9 cellular contexts compared by ENCODE assay signal in genomic region chr21:35940074-35940927, GRCh38.
DNase-seq lines count a peak whose midpoint lies in the region; ATAC-seq and TF ChIP-seq lines count a peak whose summit lies in the region.
"Had no signal": no experiment of that assay in that cellular context is flagged by ENCODE, and none has a peak within 500 bp of the region (broad histone marks: within the 10 kb centered on the region; RNA-seq: fewer than 3 reads in every experiment).

No MANE protein-coding gene starts in this region.

- TF ChIP-seq CTCF in esophagus muscularis mucosa (IDR thresholded peaks at IDR 0.05) (peak; percentile 54 to 62 (median 61)), nephron (IDR thresholded peaks at IDR 0.05; ENCODE audit: unreplicated experiment in 3 of 3) (peak; percentile 59 to 70 (median 63))

- WGBS in esophagus muscularis mucosa = 31% methylated on average over 11 of the region's 11 CpGs

- H3K4me3 ChIP-seq in esophagus muscularis mucosa = no peak overlapping the region
- H3K4me3 ChIP-seq: BLaER1 had no signal

- H3K27me3 Mint-ChIP-seq in nephron (ENCODE audit: low read depth) = peaks cover 16% of the 10 kb centered on the region

- H3K4me1 ChIP-seq in esophagus muscularis mucosa = peaks cover 0 to 5% (median 2%) of the 10 kb centered on the region in 4 donors
- H3K4me1 ChIP-seq: BLaER1 had no signal

- no peak for TF ChIP-seq POLR2A in esophagus muscularis mucosa (IDR thresholded peaks at IDR 0.05; ENCODE audit: low read depth)

- no peaks in the 10 kb centered on the region for H3K36me3 Mint-ChIP-seq in nephron (ENCODE audit: low read depth)

- no peaks in the 10 kb centered on the region for H3K36me3 ChIP-seq in esophagus muscularis mucosa
- H3K36me3 ChIP-seq: BLaER1 had no signal

- no peak for TF ChIP-seq EP300 in esophagus muscularis mucosa (IDR thresholded peaks at IDR 0.05)

- H3K27ac Mint-ChIP-seq in nephron = no peak overlapping the region

- H3K4me3 Mint-ChIP-seq in nephron = no peak overlapping the region

- H3K27me3 ChIP-seq in esophagus muscularis mucosa = peaks cover 0 to 11% (median 0%) of the 10 kb centered on the region in 4 donors
- H3K27me3 ChIP-seq: BLaER1 had no signal

- DNase-seq in DMS 273 (lab: John Stamatoyannopoulos, UW; ENCODE audit: unreplicated experiment) = peak; percentile 76
- DNase-seq in DMS 273 treated with DMSO at 0.1 percent for 48 hours (lab: John Stamatoyannopoulos, UW) = no peak
- DNase-seq in NCI-H1092 (lab: John Stamatoyannopoulos, UW) = peak; percentile 81
- DNase-seq in SK-MEL-5 (ENCODE audit: low read depth, low spot score) = peak; percentile 88
- peak; percentile 90 for DNase-seq in esophagus muscularis mucosa (ENCODE audit: extremely low spot score)
- DNase-seq in GOT3 (lab: John Stamatoyannopoulos, UW) = no peak

- H3K9me3 Mint-ChIP-seq in nephron = no peaks in the 10 kb centered on the region

- H3K9me3 ChIP-seq in esophagus muscularis mucosa = no peaks in the 10 kb centered on the region
- H3K9me3 ChIP-seq: BLaER1 had no signal

- intact Hi-C loops in esophagus muscularis mucosa (cut with DNase I) = loop anchor here (2.0 kb wide), 1 partner anchor 1196 kb away; no protein-coding TSS in a partner anchor

- no peak for ATAC-seq in HG02970 (IDR thresholded peaks at IDR 0.05; ENCODE audit: low FRiP score, unreplicated experiment)

- in situ Hi-C loops in SK-MEL-5 (cut with HindIII; ENCODE audit: low pct_unique_long_range_greater_than_20kb, low sequenced_read_pairs) = no loop called here

- peaks cover 4% of the 10 kb centered on the region for H3K4me1 Mint-ChIP-seq in nephron

- no peak overlapping the region for H3K27ac ChIP-seq in esophagus muscularis mucosa (replicated peaks in 1 of 4)
- H3K27ac ChIP-seq: BLaER1 had no signal

Comparison
In these comparisons a context has a peak if more than half of its experiments do, and no peak if none do; other contexts are left out.
1. DNase-seq: peak in DMS 273 (single experiment), NCI-H1092 (single experiment), SK-MEL-5 (single experiment) and esophagus muscularis mucosa (single experiment); none in DMS 273 treated with DMSO at 0.1 percent for 48 hours (single experiment) and GOT3 (single experiment).